In the genomic region with DNA sequence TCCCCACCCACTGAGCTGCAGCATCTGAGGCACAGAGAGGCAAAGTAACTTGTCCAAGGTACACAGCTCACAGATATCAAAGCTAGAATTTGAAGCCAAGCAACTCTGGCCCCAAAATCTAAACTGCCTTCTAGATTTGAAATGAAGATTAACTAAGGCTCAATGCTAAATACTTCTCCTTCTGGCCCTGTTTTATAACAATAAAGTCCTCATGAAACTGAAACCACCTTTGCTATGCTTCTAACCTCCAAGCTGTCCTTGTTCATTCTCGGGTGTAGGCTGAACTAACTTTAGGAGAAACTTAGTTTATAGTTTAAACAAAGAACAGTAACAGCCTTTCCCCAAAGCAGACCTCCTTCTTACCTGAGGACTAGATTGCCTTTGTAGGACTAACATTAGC, we compare ENCODE assay signal across 1 cellular context.
TF ChIP-seq lines count a peak whose summit lies in the region.

No MANE protein-coding gene starts in this region.

TF ChIP-seq in GM23338, 12 proteins besides CTCF, POLR2A, EP300 and RAD21:
- TF ChIP-seq, protein P1, sequence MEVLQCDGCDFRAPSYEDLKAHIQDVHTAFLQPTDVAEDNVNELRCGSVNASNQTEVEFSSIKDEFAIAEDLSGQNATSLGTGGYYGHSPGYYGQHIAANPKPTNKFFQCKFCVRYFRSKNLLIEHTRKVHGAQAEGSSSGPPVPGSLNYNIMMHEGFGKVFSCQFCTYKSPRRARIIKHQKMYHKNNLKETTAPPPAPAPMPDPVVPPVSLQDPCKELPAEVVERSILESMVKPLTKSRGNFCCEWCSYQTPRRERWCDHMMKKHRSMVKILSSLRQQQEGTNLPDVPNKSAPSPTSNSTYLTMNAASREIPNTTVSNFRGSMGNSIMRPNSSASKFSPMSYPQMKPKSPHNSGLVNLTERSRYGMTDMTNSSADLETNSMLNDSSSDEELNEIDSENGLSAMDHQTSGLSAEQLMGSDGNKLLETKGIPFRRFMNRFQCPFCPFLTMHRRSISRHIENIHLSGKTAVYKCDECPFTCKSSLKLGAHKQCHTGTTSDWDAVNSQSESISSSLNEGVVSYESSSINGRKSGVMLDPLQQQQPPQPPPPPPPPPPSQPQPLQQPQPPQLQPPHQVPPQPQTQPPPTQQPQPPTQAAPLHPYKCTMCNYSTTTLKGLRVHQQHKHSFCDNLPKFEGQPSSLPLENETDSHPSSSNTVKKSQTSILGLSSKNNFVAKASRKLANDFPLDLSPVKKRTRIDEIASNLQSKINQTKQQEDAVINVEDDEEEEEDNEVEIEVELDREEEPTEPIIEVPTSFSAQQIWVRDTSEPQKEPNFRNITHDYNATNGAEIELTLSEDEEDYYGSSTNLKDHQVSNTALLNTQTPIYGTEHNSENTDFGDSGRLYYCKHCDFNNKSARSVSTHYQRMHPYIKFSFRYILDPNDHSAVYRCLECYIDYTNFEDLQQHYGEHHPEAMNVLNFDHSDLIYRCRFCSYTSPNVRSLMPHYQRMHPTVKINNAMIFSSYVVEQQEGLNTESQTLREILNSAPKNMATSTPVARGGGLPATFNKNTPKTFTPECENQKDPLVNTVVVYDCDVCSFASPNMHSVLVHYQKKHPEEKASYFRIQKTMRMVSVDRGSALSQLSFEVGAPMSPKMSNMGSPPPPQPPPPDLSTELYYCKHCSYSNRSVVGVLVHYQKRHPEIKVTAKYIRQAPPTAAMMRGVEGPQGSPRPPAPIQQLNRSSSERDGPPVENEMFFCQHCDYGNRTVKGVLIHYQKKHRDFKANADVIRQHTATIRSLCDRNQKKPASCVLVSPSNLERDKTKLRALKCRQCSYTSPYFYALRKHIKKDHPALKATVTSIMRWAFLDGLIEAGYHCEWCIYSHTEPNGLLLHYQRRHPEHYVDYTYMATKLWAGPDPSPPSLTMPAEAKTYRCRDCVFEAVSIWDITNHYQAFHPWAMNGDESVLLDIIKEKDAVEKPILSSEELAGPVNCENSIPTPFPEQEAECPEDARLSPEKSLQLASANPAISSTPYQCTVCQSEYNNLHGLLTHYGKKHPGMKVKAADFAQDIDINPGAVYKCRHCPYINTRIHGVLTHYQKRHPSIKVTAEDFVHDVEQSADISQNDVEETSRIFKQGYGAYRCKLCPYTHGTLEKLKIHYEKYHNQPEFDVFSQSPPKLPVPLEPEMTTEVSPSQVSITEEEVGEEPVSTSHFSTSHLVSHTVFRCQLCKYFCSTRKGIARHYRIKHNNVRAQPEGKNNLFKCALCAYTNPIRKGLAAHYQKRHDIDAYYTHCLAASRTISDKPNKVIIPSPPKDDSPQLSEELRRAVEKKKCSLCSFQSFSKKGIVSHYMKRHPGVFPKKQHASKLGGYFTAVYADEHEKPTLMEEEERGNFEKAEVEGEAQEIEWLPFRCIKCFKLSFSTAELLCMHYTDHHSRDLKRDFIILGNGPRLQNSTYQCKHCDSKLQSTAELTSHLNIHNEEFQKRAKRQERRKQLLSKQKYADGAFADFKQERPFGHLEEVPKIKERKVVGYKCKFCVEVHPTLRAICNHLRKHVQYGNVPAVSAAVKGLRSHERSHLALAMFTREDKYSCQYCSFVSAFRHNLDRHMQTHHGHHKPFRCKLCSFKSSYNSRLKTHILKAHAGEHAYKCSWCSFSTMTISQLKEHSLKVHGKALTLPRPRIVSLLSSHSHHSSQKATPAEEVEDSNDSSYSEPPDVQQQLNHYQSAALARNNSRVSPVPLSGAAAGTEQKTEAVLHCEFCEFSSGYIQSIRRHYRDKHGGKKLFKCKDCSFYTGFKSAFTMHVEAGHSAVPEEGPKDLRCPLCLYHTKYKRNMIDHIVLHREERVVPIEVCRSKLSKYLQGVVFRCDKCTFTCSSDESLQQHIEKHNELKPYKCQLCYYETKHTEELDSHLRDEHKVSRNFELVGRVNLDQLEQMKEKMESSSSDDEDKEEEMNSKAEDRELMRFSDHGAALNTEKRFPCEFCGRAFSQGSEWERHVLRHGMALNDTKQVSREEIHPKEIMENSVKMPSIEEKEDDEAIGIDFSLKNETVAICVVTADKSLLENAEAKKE (CRISPR knock-in tag; IDR thresholded peaks at IDR 0.05), result no peak
- TF ChIP-seq ZNF331 (CRISPR knock-in tag; IDR thresholded peaks at IDR 0.05; ENCODE audit: low read depth) (no peak), ZNF114 (CRISPR knock-in tag; IDR thresholded peaks at IDR 0.05) (no peak), EZH2 (IDR thresholded peaks at IDR 0.05; ENCODE audit: low read depth, unreplicated experiment) (no peak), NANOG (IDR thresholded peaks at IDR 0.05; ENCODE audit: borderline replicate concordance) (no peak), STAT1 (IDR thresholded peaks at IDR 0.05; ENCODE audit: unreplicated experiment) (no peak)
- TF ChIP-seq, protein P2, sequence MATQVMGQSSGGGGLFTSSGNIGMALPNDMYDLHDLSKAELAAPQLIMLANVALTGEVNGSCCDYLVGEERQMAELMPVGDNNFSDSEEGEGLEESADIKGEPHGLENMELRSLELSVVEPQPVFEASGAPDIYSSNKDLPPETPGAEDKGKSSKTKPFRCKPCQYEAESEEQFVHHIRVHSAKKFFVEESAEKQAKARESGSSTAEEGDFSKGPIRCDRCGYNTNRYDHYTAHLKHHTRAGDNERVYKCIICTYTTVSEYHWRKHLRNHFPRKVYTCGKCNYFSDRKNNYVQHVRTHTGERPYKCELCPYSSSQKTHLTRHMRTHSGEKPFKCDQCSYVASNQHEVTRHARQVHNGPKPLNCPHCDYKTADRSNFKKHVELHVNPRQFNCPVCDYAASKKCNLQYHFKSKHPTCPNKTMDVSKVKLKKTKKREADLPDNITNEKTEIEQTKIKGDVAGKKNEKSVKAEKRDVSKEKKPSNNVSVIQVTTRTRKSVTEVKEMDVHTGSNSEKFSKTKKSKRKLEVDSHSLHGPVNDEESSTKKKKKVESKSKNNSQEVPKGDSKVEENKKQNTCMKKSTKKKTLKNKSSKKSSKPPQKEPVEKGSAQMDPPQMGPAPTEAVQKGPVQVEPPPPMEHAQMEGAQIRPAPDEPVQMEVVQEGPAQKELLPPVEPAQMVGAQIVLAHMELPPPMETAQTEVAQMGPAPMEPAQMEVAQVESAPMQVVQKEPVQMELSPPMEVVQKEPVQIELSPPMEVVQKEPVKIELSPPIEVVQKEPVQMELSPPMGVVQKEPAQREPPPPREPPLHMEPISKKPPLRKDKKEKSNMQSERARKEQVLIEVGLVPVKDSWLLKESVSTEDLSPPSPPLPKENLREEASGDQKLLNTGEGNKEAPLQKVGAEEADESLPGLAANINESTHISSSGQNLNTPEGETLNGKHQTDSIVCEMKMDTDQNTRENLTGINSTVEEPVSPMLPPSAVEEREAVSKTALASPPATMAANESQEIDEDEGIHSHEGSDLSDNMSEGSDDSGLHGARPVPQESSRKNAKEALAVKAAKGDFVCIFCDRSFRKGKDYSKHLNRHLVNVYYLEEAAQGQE (IDR thresholded peaks at IDR 0.05; ENCODE audit: unreplicated experiment), result no peak
